Comparison of ENCODE assay signal across 32 cellular contexts in the genomic region with DNA sequence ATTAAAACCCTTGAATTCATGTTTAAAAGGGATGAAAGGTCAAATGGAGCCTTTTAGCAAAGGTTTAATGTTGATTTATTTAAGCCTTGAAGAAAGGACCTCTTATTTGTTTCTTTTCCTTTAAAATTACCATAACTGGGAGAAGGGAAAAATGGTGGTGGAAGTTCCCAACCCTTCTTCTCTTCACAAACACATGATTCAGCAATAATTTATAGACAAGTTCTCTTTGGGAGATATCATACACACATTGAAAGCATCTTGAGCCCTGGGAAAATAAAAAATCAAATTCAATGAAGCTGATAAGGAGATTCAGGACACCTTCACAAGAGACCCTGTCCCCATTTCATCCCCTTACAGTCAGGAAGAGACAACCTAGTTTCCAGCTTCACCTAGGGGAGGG. TPM values are rescaled to one million over a fixed set of nuclear protein-coding genes. Genes with fewer than 3 reads are reported as not detected.
"Had no signal": no experiment of that assay in that cellular context is flagged by ENCODE, and none has a peak within 500 bp of the region (broad histone marks: within the 10 kb centered on the region; RNA-seq: fewer than 3 reads in every experiment).

No MANE protein-coding gene starts in this region.

- H3K4me1 ChIP-seq: stomach, testis, thyroid gland, upper lobe of left lung, upper lobe of right lung, uterus, vagina had no signal

- DNase-seq: stimulated activated CD4-positive, alpha-beta T cell treated with anti-CD3 and anti-CD28 coated beads, Interleukin-2, amount 100 ng/mL, for 48 hours; stimulated activated CD4-positive, alpha-beta T cell treated with anti-CD3 and anti-CD28 coated beads, Interleukin-4, amount 100 ng/mL, for 1 hour; stimulated activated CD4-positive, alpha-beta T cell treated with anti-CD3 and anti-CD28 coated beads, Interleukin-4, amount 100 ng/mL, for 24 hours; stimulated activated CD4-positive, alpha-beta T cell treated with anti-CD3 and anti-CD28 coated beads, Interleukin-4, amount 100 ng/mL, for 4 hours; stimulated activated CD8-positive, alpha-beta memory T cell treated with anti-CD3 and anti-CD28 coated beads, Interleukin-4, amount 100 ng/mL, for 48 hours; stimulated activated naive B cell treated with anti-CD40 and anti-IgM and Interleukin-4, amounts not matched to agents 10 μg/mL and 1 μg/mL and 100 μg/mL, for 72 hours; stimulated activated naive CD4-positive, alpha-beta T cell; stimulated activated naive CD4-positive, alpha-beta T cell treated with Interleukin-2 at 50 U/mL for 16 hours; stimulated activated naive CD8-positive, alpha-beta T cell treated with anti-CD3 and anti-CD28 coated beads, Interleukin-15, amount 100 ng/mL, for 72 hours; stimulated activated naive CD8-positive, alpha-beta T cell treated with anti-CD3 and anti-CD28 coated beads, Interleukin-15, Interleukin-2, amounts not matched to agents 100 U/mL and 50 U/mL, for 24 hours; stomach; substantia nigra; testis; thyroid gland; tibial artery; transverse colon; trophoblast cell; upper lobe of left lung; upper lobe of right lung; uterus had no signal

- H3K27me3 ChIP-seq: suprapubic skin, testis, thyroid gland, tibial nerve, transverse colon, upper lobe of left lung, uterus, vagina had no signal

- ATAC-seq: stimulated activated effector memory CD8-positive, alpha-beta T cell treated with anti-CD3 and anti-CD28 coated beads, Interleukin-12 subunit alpha, Interleukin-12 subunit beta, amount 100 ng/mL, for 72 hours; stimulated activated memory B cell treated with anti-CD40 and anti-IgM and Interleukin-4, amounts not matched to agents 10 μg/mL and 1 μg/mL and 100 μg/mL, for 72 hours; stimulated activated naive B cell treated with anti-CD40 and anti-IgM and Interleukin-4, amounts not matched to agents 10 μg/mL and 1 μg/mL and 100 μg/mL, for 72 hours; stimulated activated naive CD8-positive, alpha-beta T cell treated with anti-CD3 and anti-CD28 coated beads, Interleukin-15, amount 100 ng/mL, for 72 hours; stimulated activated naive CD8-positive, alpha-beta T cell treated with anti-CD3 and anti-CD28 coated beads, Interleukin-15, Interleukin-2, amounts not matched to agents 100 U/mL and 50 U/mL, for 24 hours; upper lobe of right lung had no signal

- H3K9me3 ChIP-seq: suprapubic skin, testis, thoracic aorta, thyroid gland, tibial artery, tibial nerve, upper lobe of left lung, upper lobe of right lung, uterus, vagina had no signal

- H3K27ac ChIP-seq: stomach, suprapubic skin, testis, thoracic aorta, thyroid gland, tibial artery, tibial nerve, transverse colon, upper lobe of left lung, upper lobe of right lung, uterus, vagina had no signal

- H3K4me3 ChIP-seq: stomach, suprapubic skin, testis, thoracic aorta, thyroid gland, tibial artery, tibial nerve, transverse colon, upper lobe of left lung, upper lobe of right lung, uterus, vagina had no signal

- FAIRE-seq: urothelium cell line had no signal

- H3K36me3 ChIP-seq: stomach, suprapubic skin, thoracic aorta, thyroid gland, tibial artery, transverse colon, upper lobe of left lung, upper lobe of right lung, uterus, vagina had no signal

RNA-seq across cellular contexts. Expression of a gene that starts 8.9 kb away (rescaled TPM):
- total RNA-seq: stomach, subcutaneous adipose tissue, suprapubic skin, temporal lobe, thoracic aorta, tibial nerve, transverse colon, upper lobe of left lung, upper lobe of right lung, ureter, urinary bladder, uterus, vagina had no signal
- polyA plus RNA-seq: stomach, thymus, urinary bladder had no signal
